10 cellular contexts compared by ENCODE assay signal in the genomic region with DNA sequence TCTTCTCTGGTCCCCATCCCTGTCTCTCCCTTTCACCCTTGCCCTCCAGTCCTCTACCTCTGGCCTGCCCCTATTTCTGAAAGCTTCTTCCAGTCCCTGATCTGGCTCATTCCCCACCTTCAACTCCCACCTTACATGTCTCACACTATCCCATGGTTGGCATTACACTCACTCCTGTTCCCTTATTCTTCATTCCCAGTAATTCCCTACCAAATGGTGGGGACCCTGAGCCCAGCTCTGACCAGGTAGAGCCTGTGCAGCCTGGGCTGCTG. TPM values are rescaled to one million over a fixed set of nuclear protein-coding genes. Genes with fewer than 3 reads are reported as not detected.
A peak's percentile ranks its signal among the peaks of the same experiment; 100 is the strongest.
DNase-seq lines count a peak whose midpoint lies in the region; ATAC-seq and TF ChIP-seq lines count a peak whose summit lies in the region.
"Had no signal": no experiment of that assay in that cellular context is flagged by ENCODE, and none has a peak within 500 bp of the region (broad histone marks: within the 10 kb centered on the region; RNA-seq: fewer than 3 reads in every experiment).

No MANE protein-coding gene starts in this region.

- no peaks in the 10 kb centered on the region for H4K20me1 ChIP-seq in H9 (ENCODE audit: control insufficient read depth, insufficient read depth, insufficient read length)

- peaks cover 15% of the 10 kb centered on the region for H3K23me2 ChIP-seq in H9 (ENCODE audit: insufficient read length, low read depth, low read length, poor library complexity, severe bottlenecking)

- no peak for TF ChIP-seq CTCF in A673 (conservative IDR thresholded peaks at IDR 0.05; ENCODE audit: low read depth, low read length)
- no peak for TF ChIP-seq CTCF in H9 (conservative IDR thresholded peaks at IDR 0.05)
- no peak for TF ChIP-seq CTCF in brain (conservative IDR thresholded peaks at IDR 0.05)

- no peak overlapping the region for H3K4ac ChIP-seq in H9 (ENCODE audit: low read depth, low read length)

- H2AK5ac ChIP-seq in H9 (ENCODE audit: insufficient read length, low read length) = no peak overlapping the region

- ATAC-seq in HG03139 (IDR thresholded peaks at IDR 0.05; ENCODE audit: unreplicated experiment) (no peak), HG02981 (IDR thresholded peaks at IDR 0.05; ENCODE audit: unreplicated experiment) (no peak)

- peak overlapping the region; percentile 62 for H3K4me2 ChIP-seq in H9 (ENCODE audit: insufficient read depth, insufficient read length, low read length)

- H3K4me1 Mint-ChIP-seq in H9 = peaks cover 14 to 19% of the 10 kb centered on the region in 2 experiments
- H3K4me1 Mint-ChIP-seq in brain = peaks cover 60% of the 10 kb centered on the region

- CTCF ChIA-PET in A673 (lab: Charles Lee) = no interaction called here

- H3K56ac ChIP-seq in H9 (ENCODE audit: insufficient read length, low read depth, low read length) = no peak overlapping the region

- no peak overlapping the region for H3K18ac ChIP-seq in H9 (ENCODE audit: insufficient read length, low read depth, low read length)

- H3K4me3 Mint-ChIP-seq in H9 = peak overlapping the region; percentile 62 to 81
- H3K4me3 Mint-ChIP-seq in brain = peak overlapping the region; percentile 85 to 89 (median 86)

- no peak overlapping the region for H2AFZ ChIP-seq in H9 (ENCODE audit: low read length)

- no peak overlapping the region for H2BK15ac ChIP-seq in H9 (ENCODE audit: low read depth, low read length)

- no peak overlapping the region for H2BK5ac ChIP-seq in H9 (ENCODE audit: insufficient read length, low read length)

- POLR2A ChIA-PET in A673 (lab: Charles Lee; ENCODE audit: low non-redundant PET) = no interaction called here

- H2BK120ac ChIP-seq in H9 (ENCODE audit: low read depth, low read length, poor library complexity, severe bottlenecking) = no peak overlapping the region

- no peak overlapping the region for H2BK12ac ChIP-seq in H9 (ENCODE audit: insufficient read length, low read depth, low read length)

- no peaks in the 10 kb centered on the region for H3K9me3 ChIP-seq in A673 (ENCODE audit: low read depth, low read length, poor library complexity, severe bottlenecking)
- no peaks in the 10 kb centered on the region for H3K9me3 ChIP-seq in H9 (ENCODE audit: control insufficient read depth, low read depth, low read length)
- H3K9me3 ChIP-seq in muscle layer of duodenum (ENCODE audit: control insufficient read depth in 1 of 2, low read length in 2 of 2) = no peaks in the 10 kb centered on the region

- peaks cover 0 to 14% (median 0%) of the 10 kb centered on the region in 3 experiments; a peak in 2 of 7 replicates for H3K36me3 Mint-ChIP-seq in H9 (ENCODE audit: insufficient read depth in 1 of 3, low read depth in 3 of 3)
- H3K36me3 Mint-ChIP-seq in brain = peaks cover 23% of the 10 kb centered on the region

- no peak overlapping the region for H3K9ac ChIP-seq in H9 (ENCODE audit: extremely low read depth, insufficient read length, low read length)

- intact Hi-C loops in A673 (cut with micrococcal nuclease; ENCODE audit: unreplicated experiment) = no loop called here

- H3K27me3 Mint-ChIP-seq in H9 (ENCODE audit: low read depth) (peaks cover 49% of the 10 kb centered on the region), brain (peaks cover 2% of the 10 kb centered on the region)

- no peak overlapping the region for H3K14ac ChIP-seq in H9 (ENCODE audit: insufficient read depth, low read length)

- no peak overlapping the region for H2BK20ac ChIP-seq in H9 (ENCODE audit: low read depth, low read length, poor library complexity, severe bottlenecking)

- BruUV-seq in A673 (replicated peaks; lab: Mats Ljungman, UMichigan) = no TSS peak

- H3K79me2 ChIP-seq in H9 (ENCODE audit: insufficient read depth, low read length) = no peaks in the 10 kb centered on the region

- H3K23ac ChIP-seq in H9 (ENCODE audit: insufficient read length, low read depth, low read length) = no peak overlapping the region

- peaks cover 17% of the 10 kb centered on the region for H3K4me1 ChIP-seq in A673 (ENCODE audit: insufficient read depth, low read length, poor library complexity, severe bottlenecking)
- no peaks in the 10 kb centered on the region for H3K4me1 ChIP-seq in H9 (ENCODE audit: insufficient read depth, low read length)
- H3K4me1 ChIP-seq in muscle layer of duodenum (ENCODE audit: control insufficient read depth in 1 of 2, insufficient read depth in 2 of 2, low read length in 2 of 2) = peaks cover 9 to 35% of the 10 kb centered on the region in 2 donors

- H3K36me3 ChIP-seq in A673 (ENCODE audit: insufficient read depth, low read length, poor library complexity, severe bottlenecking) = no peaks in the 10 kb centered on the region
- peaks cover 14 to 35% of the 10 kb centered on the region in 2 donors for H3K36me3 ChIP-seq in muscle layer of duodenum (ENCODE audit: control insufficient read depth in 1 of 2, insufficient read depth in 2 of 2, low read length in 2 of 2)

- H3K27me3 ChIP-seq in A673 (replicated peaks; ENCODE audit: insufficient read depth, low read depth, low read length, poor library complexity) = no peaks in the 10 kb centered on the region
- H3K27me3 ChIP-seq in H9 (ENCODE audit: insufficient read depth, low read length) = peaks cover 9% of the 10 kb centered on the region; the same call in 1 of the 2 replicates
- no peaks in the 10 kb centered on the region for H3K27me3 ChIP-seq in muscle layer of duodenum (ENCODE audit: low read depth, low read length)

- H3K9me3 Mint-ChIP-seq in H9 (no peaks in the 10 kb centered on the region), brain (no peaks in the 10 kb centered on the region)

- no peaks in the 10 kb centered on the region for H3K79me1 ChIP-seq in H9 (ENCODE audit: insufficient read depth, low read depth, low read length, poor library complexity, severe bottlenecking)

- no peak overlapping the region for H3T11ph ChIP-seq in H9 (ENCODE audit: low read length)

- H4K91ac ChIP-seq in H9 (ENCODE audit: insufficient read length, low read depth, low read length) = no peak overlapping the region

- H3K27ac Mint-ChIP-seq in H9 = no peak overlapping the region
- H3K27ac Mint-ChIP-seq in brain = peak overlapping the region; percentile 18 to 94 (median 79)

- DNase-seq in A673 (ENCODE audit: low spot score) (no peak), H9 (no peak), NCI-H510A (lab: John Stamatoyannopoulos, UW) (no peak), retina (no peak)
- DNase-seq: GF-D8; stimulated activated CD8-positive, alpha-beta memory T cell treated with anti-CD3 and anti-CD28 coated beads, Interleukin-4, amount 100 ng/mL, for 48 hours had no signal

- no peak overlapping the region for H4K8ac ChIP-seq in H9 (replicated peaks; ENCODE audit: insufficient read length, low read depth, low read length)

- H3K27ac ChIP-seq in A673 (ENCODE audit: low read depth, low read length, poor library complexity, severe bottlenecking) (no peak overlapping the region), H9 (ENCODE audit: insufficient read length, low read depth, low read length) (no peak overlapping the region), muscle layer of duodenum (ENCODE audit: low read length) (peak overlapping the region; percentile 9)

- H4K5ac ChIP-seq in H9 (ENCODE audit: insufficient read length, low read depth, low read length) = no peak overlapping the region

- H3K4me3 ChIP-seq in A673 (ENCODE audit: low read depth, low read length, poor library complexity, severe bottlenecking) (peak overlapping the region; percentile 72), muscle layer of duodenum (ENCODE audit: low read depth in 1 of 2, low read length in 2 of 2) (peak overlapping the region; percentile 42 to 77)

RNA-seq across cellular contexts. Expression of a gene that starts 6.4 kb away (rescaled TPM):
- total RNA-seq in A673 (2021) (7.2 and 8.4 TPM in 2 replicates), H9 (2021) (8.0 TPM in 2 replicates)
- polyA plus RNA-seq in brain (ENCODE audit: insufficient read depth, low read depth, low replicate concordance) = 169 TPM

RNA-seq across cellular contexts. Expression of a gene that starts 33.6 kb away (rescaled TPM):
- total RNA-seq in A673 (2021) (31.4 and 32.2 TPM in 2 replicates), H9 (2021) (32.8 and 35.6 TPM in 2 replicates)
- polyA plus RNA-seq in brain (ENCODE audit: insufficient read depth, low read depth, low replicate concordance) = 59.7 TPM

Comparison
In these comparisons a context has a peak if more than half of its experiments do, and no peak if none do; other contexts are left out.
1. H3K27ac Mint-ChIP-seq: peak in brain (5 of 5); none in H9 (0 of 3).